In genomic region chr9:26863074-26863473, GRCh38 we compare ENCODE assay signal across 10 cellular contexts. TPM values are rescaled to one million over a fixed set of nuclear protein-coding genes. Genes with fewer than 3 reads are reported as not detected.
A peak's percentile ranks its signal among the peaks of the same experiment; 100 is the strongest.
DNase-seq lines count a peak whose midpoint lies in the region; ATAC-seq and TF ChIP-seq lines count a peak whose summit lies in the region.
"Had no signal": no experiment of that assay in that cellular context is flagged by ENCODE, and none has a peak within 500 bp of the region (broad histone marks: within the 10 kb centered on the region; RNA-seq: fewer than 3 reads in every experiment).

No MANE protein-coding gene starts in this region.

- DNase-seq in NCI-H2196 (lab: John Stamatoyannopoulos, UW; ENCODE audit: unreplicated experiment) (peak; percentile 30), NCI-H2196 treated with DMSO at 0.1 percent for 48 hours (lab: John Stamatoyannopoulos, UW; ENCODE audit: unreplicated experiment) (no peak), fibroblast of pulmonary artery (ENCODE audit: low read depth) (peak; percentile 36), smooth muscle cell (lab: John Stamatoyannopoulos, UW; ENCODE audit: unreplicated experiment) (no peak), HPDE6-E6E7 (ENCODE audit: extremely low spot score) (no peak), T-helper 1 cell (no peak)
- DNase-seq: RPMI8226 had no signal

- WGBS in smooth muscle cell (ENCODE audit: low lambda C conversion rate), result 21% methylated on average over 1 of the region's 1 CpG

- H4K20me1 ChIP-seq in OCI-LY3 (ENCODE audit: insufficient read depth, low read length), result no peaks in the 10 kb centered on the region
- H4K20me1 ChIP-seq in smooth muscle cell (ENCODE audit: low read depth), result no peaks in the 10 kb centered on the region
- H4K20me1 ChIP-seq: BLaER1 treated with 17β-estradiol and CSF1 and Interleukin-3, amounts not matched to agents 10 nM and 100 nM had no signal

- H3F3A ChIP-seq in smooth muscle cell (ENCODE audit: low read depth), result no peaks in the 10 kb centered on the region

- H2AFZ ChIP-seq in OCI-LY3 (ENCODE audit: low read depth, low read length) (no peak overlapping the region), smooth muscle cell (ENCODE audit: low read depth) (no peak overlapping the region)

- ATAC-seq in GM21367 (IDR thresholded peaks at IDR 0.05; ENCODE audit: unreplicated experiment), result no peak

- H3K79me2 ChIP-seq in OCI-LY3 (ENCODE audit: low read length), result no peaks in the 10 kb centered on the region
- no peaks in the 10 kb centered on the region for H3K79me2 ChIP-seq in smooth muscle cell (ENCODE audit: low read depth)

- TF ChIP-seq CTCF in OCI-LY3 (IDR thresholded peaks at IDR 0.05; ENCODE audit: low read depth, low read length) (peak; percentile 40), fibroblast of pulmonary artery (IDR thresholded peaks at IDR 0.05; ENCODE audit: low read length, missing control alignments) (peak; percentile 46), smooth muscle cell (IDR thresholded peaks at IDR 0.05; ENCODE audit: borderline replicate concordance, insufficient read depth, poor library complexity, severe bottlenecking) (peak; percentile 20)

- no peak overlapping the region for H3K27ac ChIP-seq in OCI-LY3 (ENCODE audit: low read length)
- no peak overlapping the region for H3K27ac ChIP-seq in smooth muscle cell (ENCODE audit: low read depth)
- H3K27ac ChIP-seq: BLaER1 treated with 17β-estradiol and CSF1 and Interleukin-3, amounts not matched to agents 10 nM and 100 nM had no signal

- H3K36me3 ChIP-seq in OCI-LY3 (replicated peaks; ENCODE audit: low read depth, low read length) (peaks cover 21% of the 10 kb centered on the region), smooth muscle cell (ENCODE audit: low read depth) (peaks cover 9% of the 10 kb centered on the region)

- no peaks in the 10 kb centered on the region for H3K9me3 ChIP-seq in OCI-LY3 (ENCODE audit: insufficient read depth, low read length)
- no peaks in the 10 kb centered on the region for H3K9me3 ChIP-seq in smooth muscle cell (replicated peaks; ENCODE audit: low read depth)
- H3K9me3 ChIP-seq: BLaER1 treated with 17β-estradiol and CSF1 and Interleukin-3, amounts not matched to agents 10 nM and 100 nM had no signal

- H3K27me3 ChIP-seq in OCI-LY3 (ENCODE audit: low read depth, low read length), result no peaks in the 10 kb centered on the region
- H3K27me3 ChIP-seq in smooth muscle cell (ENCODE audit: low read depth), result no peaks in the 10 kb centered on the region
- H3K27me3 ChIP-seq: BLaER1 treated with 17β-estradiol and CSF1 and Interleukin-3, amounts not matched to agents 10 nM and 100 nM had no signal

- H3K4me1 ChIP-seq in OCI-LY3 (ENCODE audit: low read length), result no peaks in the 10 kb centered on the region
- no peaks in the 10 kb centered on the region for H3K4me1 ChIP-seq in smooth muscle cell (ENCODE audit: low read depth)
- H3K4me1 ChIP-seq: BLaER1 treated with 17β-estradiol and CSF1 and Interleukin-3, amounts not matched to agents 10 nM and 100 nM had no signal

- no peak overlapping the region for H3K4me3 ChIP-seq in OCI-LY3 (ENCODE audit: low read length)
- no peak overlapping the region for H3K4me3 ChIP-seq in fibroblast of pulmonary artery (replicated peaks; ENCODE audit: low read depth, low read length)
- no peak overlapping the region for H3K4me3 ChIP-seq in smooth muscle cell
- H3K4me3 ChIP-seq: BLaER1 treated with 17β-estradiol and CSF1 and Interleukin-3, amounts not matched to agents 10 nM and 100 nM had no signal

- H3K9ac ChIP-seq in OCI-LY3 (ENCODE audit: low read length) (no peak overlapping the region), smooth muscle cell (ENCODE audit: low read depth) (no peak overlapping the region)
- H3K9ac ChIP-seq: BLaER1 treated with 17β-estradiol and CSF1 and Interleukin-3, amounts not matched to agents 10 nM and 100 nM had no signal

- H3K4me2 ChIP-seq in OCI-LY3 (ENCODE audit: low read length) (no peak overlapping the region), smooth muscle cell (no peak overlapping the region)
- H3K4me2 ChIP-seq: BLaER1 treated with 17β-estradiol and CSF1 and Interleukin-3, amounts not matched to agents 10 nM and 100 nM had no signal

RNA-seq across cellular contexts. Expression of gene CAAP1, which starts 29.5 kb away (rescaled TPM):
- total RNA-seq in smooth muscle cell, result 18.7 and 31.6 TPM in 2 replicates
- polyA plus RNA-seq in smooth muscle cell, result 15.1 and 18.4 TPM in 2 replicates

Comparison
In these comparisons a context has a peak if more than half of its experiments do, and no peak if none do; other contexts are left out.
1. DNase-seq: peak in NCI-H2196 (single experiment) and fibroblast of pulmonary artery (single experiment); none in NCI-H2196 treated with DMSO at 0.1 percent for 48 hours (single experiment), smooth muscle cell (single experiment), HPDE6-E6E7 (single experiment) and T-helper 1 cell (0 of 5).
2. Peak in every context shown above with its lines, with median percentiles within 50 percentile points of each other: CTCF ChIP-seq.